18 cellular contexts compared by ENCODE assay signal in genomic region chr6:135465307-135465706, GRCh38.
DNase-seq lines count a peak whose midpoint lies in the region; ATAC-seq and TF ChIP-seq lines count a peak whose summit lies in the region.
"Had no signal": no experiment of that assay in that cellular context is flagged by ENCODE, and none has a peak within 500 bp of the region (broad histone marks: within the 10 kb centered on the region; RNA-seq: fewer than 3 reads in every experiment).

No MANE protein-coding gene starts in this region.

- H3K27ac ChIP-seq in brain microvascular endothelial cell, result no peak overlapping the region
- H3K27ac ChIP-seq: ascending aorta, gastroesophageal sphincter, neural progenitor cell, upper lobe of left lung had no signal

- DNase-seq in GM12865 (ENCODE audit: low read depth) (peak; percentile 28), brain microvascular endothelial cell (no peak), putamen (ENCODE audit: low spot score) (no peak), NCI-H2227 treated with DMSO at 0.1 percent for 48 hours (lab: John Stamatoyannopoulos, UW) (no peak), iPS-NIHi7 (ENCODE audit: extremely low spot score) (no peak)
- DNase-seq: activated T-cell treated with anti-CD3 and anti-CD28 coated beads, Interleukin-2, amount 50 U/mL, for 24 hours; effector CD8-positive, alpha-beta T cell; left cardiac atrium; NCI-H226; stimulated activated CD4-positive, alpha-beta T cell treated with anti-CD3 and anti-CD28 coated beads, Interleukin-12 subunit alpha, Interleukin-12 subunit beta, amount 100 ng/mL, for 4 hours; stimulated activated CD8-positive, alpha-beta memory T cell treated with anti-CD3 and anti-CD28 coated beads, Interleukin-4, amount 100 ng/mL, for 48 hours; upper lobe of left lung had no signal

- ATAC-seq in GM19455 (IDR thresholded peaks at IDR 0.05; ENCODE audit: unreplicated experiment) (peak; percentile 85), HG02798 (IDR thresholded peaks at IDR 0.05; ENCODE audit: poor library complexity, unreplicated experiment) (peak; percentile 82), HG03558 (IDR thresholded peaks at IDR 0.05; ENCODE audit: extremely low read depth, unreplicated experiment) (peak; percentile 59)
- ATAC-seq: gastroesophageal sphincter, left cardiac atrium had no signal

- H3K36me3 ChIP-seq in brain microvascular endothelial cell (replicated peaks), result peaks cover 26% of the 10 kb centered on the region
- H3K36me3 ChIP-seq: neural progenitor cell had no signal

- H3K4me3 ChIP-seq in GM12865 (ENCODE audit: low read depth, low read length), result no peak overlapping the region
- H3K4me3 ChIP-seq in brain microvascular endothelial cell (ENCODE audit: low read depth, low read length), result no peak overlapping the region
- H3K4me3 ChIP-seq: ascending aorta, gastroesophageal sphincter, neural progenitor cell, upper lobe of left lung had no signal

- in situ Hi-C loops in brain microvascular endothelial cell (cut with HindIII; ENCODE audit: low pct_ligation_motif_present, low sequenced_read_pairs), result no loop called here

- H3K27me3 ChIP-seq in brain microvascular endothelial cell (replicated peaks), result no peaks in the 10 kb centered on the region
- H3K27me3 ChIP-seq: ascending aorta, gastroesophageal sphincter, neural progenitor cell, upper lobe of left lung had no signal

- TF ChIP-seq CTCF in GM12865 (IDR thresholded peaks at IDR 0.05; ENCODE audit: insufficient read depth, low read depth, low read length, missing control alignments), result no peak
- TF ChIP-seq CTCF in brain microvascular endothelial cell (IDR thresholded peaks at IDR 0.05; ENCODE audit: low read depth, low read length, missing control alignments), result no peak
